In the genomic region with DNA sequence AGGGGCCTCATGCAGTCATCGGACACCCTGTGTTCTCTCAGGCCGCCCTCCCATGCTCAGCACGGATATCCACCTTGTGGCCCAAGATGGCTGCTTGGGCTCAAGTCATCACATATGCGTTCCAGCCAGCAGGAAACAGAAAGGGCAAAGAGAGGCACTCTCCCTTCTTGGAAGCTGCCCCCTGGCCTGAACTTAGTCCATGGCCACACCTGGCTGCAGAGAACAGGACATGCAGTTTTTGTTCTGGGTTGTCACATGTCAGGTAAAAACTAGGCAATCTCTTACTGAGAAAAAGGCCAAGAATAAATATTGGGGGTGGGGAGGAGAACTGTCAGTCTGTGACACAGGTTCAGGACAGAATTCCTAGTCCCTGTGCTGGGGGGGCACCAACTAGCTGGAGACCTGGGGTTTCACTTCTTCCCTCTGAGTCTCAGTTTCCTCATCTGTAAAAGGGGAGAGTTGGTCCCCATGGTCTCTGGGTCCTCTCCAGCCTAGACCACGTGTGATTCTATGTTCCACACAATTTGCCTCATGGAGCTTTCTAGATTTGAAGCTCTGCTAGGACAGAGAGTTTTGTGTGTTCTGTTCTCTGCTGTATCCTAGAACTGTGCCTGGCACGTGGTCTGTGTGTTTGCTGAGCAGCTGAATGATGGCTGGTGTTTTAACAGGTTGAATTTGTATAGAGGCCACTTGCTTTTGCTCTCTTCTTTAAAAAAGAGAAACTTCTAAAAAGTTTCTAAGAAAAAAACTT, we compare ENCODE assay signal across 1 cellular context.
A peak's percentile ranks its signal among the peaks of the same experiment; 100 is the strongest.
TF ChIP-seq lines count a peak whose summit lies in the region.

No MANE protein-coding gene starts in this region.

TF ChIP-seq in K562, 482 proteins besides CTCF, POLR2A, EP300 and RAD21 (continued from another document):
- TF ChIP-seq TRIM28 (IDR thresholded peaks at IDR 0.05) = no peak
- no peak for TF ChIP-seq MAFF (IDR thresholded peaks at IDR 0.05; ENCODE audit: low read length)
- no peak for TF ChIP-seq GATAD2B (IDR thresholded peaks at IDR 0.05; ENCODE audit: borderline replicate concordance)
- no peak for TF ChIP-seq HMG20B (CRISPR knock-in tag; IDR thresholded peaks at IDR 0.05)
- no peak for TF ChIP-seq CHCHD3 (CRISPR knock-in tag; IDR thresholded peaks at IDR 0.05)
- TF ChIP-seq FOXK2 (conservative IDR thresholded peaks at IDR 0.05 in 1 of 2, IDR thresholded peaks at IDR 0.05 in 1 of 2; ENCODE audit: low read depth in 2 of 2) = no peak
- TF ChIP-seq GTF2E2 (tag; IDR thresholded peaks at IDR 0.05) = no peak
- TF ChIP-seq, protein P1, sequence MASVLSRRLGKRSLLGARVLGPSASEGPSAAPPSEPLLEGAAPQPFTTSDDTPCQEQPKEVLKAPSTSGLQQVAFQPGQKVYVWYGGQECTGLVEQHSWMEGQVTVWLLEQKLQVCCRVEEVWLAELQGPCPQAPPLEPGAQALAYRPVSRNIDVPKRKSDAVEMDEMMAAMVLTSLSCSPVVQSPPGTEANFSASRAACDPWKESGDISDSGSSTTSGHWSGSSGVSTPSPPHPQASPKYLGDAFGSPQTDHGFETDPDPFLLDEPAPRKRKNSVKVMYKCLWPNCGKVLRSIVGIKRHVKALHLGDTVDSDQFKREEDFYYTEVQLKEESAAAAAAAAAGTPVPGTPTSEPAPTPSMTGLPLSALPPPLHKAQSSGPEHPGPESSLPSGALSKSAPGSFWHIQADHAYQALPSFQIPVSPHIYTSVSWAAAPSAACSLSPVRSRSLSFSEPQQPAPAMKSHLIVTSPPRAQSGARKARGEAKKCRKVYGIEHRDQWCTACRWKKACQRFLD (CRISPR knock-in tag; IDR thresholded peaks at IDR 0.05) = no peak
- no peak for TF ChIP-seq NONO (IDR thresholded peaks at IDR 0.05; ENCODE audit: low read depth in 2 of 2, low read length in 1 of 2)
- TF ChIP-seq ZNF263 (CRISPR knock-in tag; IDR thresholded peaks at IDR 0.05; ENCODE audit: borderline replicate concordance) = no peak
- TF ChIP-seq SPI1 (IDR thresholded peaks at IDR 0.05; ENCODE audit: borderline replicate concordance, low read depth, low read length) = no peak
- TF ChIP-seq ADNP (tag; IDR thresholded peaks at IDR 0.05) = peak; percentile 75; the same call in 1 of the 2 replicates
- no peak for TF ChIP-seq ZNF232 (CRISPR knock-in tag; IDR thresholded peaks at IDR 0.05)
- no peak for TF ChIP-seq TCFL5 (CRISPR knock-in tag; conservative IDR thresholded peaks at IDR 0.05)
- no peak for TF ChIP-seq ZBTB7A (IDR thresholded peaks at IDR 0.05; ENCODE audit: borderline replicate concordance, control insufficient read depth, low read depth, low read length)
- TF ChIP-seq ZC3H11A (IDR thresholded peaks at IDR 0.05; ENCODE audit: low read depth, low read length) = no peak
- TF ChIP-seq, protein P2, sequence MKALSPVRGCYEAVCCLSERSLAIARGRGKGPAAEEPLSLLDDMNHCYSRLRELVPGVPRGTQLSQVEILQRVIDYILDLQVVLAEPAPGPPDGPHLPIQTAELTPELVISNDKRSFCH (CRISPR knock-in tag; IDR thresholded peaks at IDR 0.05) = no peak
- TF ChIP-seq, protein P2 (tag; IDR thresholded peaks at IDR 0.05) = no peak
- TF ChIP-seq ARHGAP35 (IDR thresholded peaks at IDR 0.05; ENCODE audit: partially characterized antibody) = no peak
- TF ChIP-seq DMBX1 (CRISPR knock-in tag; IDR thresholded peaks at IDR 0.05; ENCODE audit: borderline replicate concordance) = 0 out of 2 replicates have a peak, but pooled peaks have one; percentile 9
- TF ChIP-seq SMAD4 (CRISPR knock-in tag; conservative IDR thresholded peaks at IDR 0.05) = no peak
- no peak for TF ChIP-seq PURB (CRISPR knock-in tag; IDR thresholded peaks at IDR 0.05; ENCODE audit: low read depth)
- TF ChIP-seq ZNF197 (CRISPR knock-in tag; IDR thresholded peaks at IDR 0.05; ENCODE audit: low read depth) = no peak
- no peak for TF ChIP-seq NR4A1 (CRISPR knock-in tag; IDR thresholded peaks at IDR 0.05)
- 0 out of 2 replicates have a peak, but pooled peaks have one; percentile 34 for TF ChIP-seq NR4A1 (tag; IDR thresholded peaks at IDR 0.05)
- TF ChIP-seq MEF2A (IDR thresholded peaks at IDR 0.05; ENCODE audit: control insufficient read depth, low read depth, low read length) = no peak
TF ChIP-seq in K562: peak in this region for 11.
